11 cellular contexts compared by ENCODE assay signal in the genomic region with DNA sequence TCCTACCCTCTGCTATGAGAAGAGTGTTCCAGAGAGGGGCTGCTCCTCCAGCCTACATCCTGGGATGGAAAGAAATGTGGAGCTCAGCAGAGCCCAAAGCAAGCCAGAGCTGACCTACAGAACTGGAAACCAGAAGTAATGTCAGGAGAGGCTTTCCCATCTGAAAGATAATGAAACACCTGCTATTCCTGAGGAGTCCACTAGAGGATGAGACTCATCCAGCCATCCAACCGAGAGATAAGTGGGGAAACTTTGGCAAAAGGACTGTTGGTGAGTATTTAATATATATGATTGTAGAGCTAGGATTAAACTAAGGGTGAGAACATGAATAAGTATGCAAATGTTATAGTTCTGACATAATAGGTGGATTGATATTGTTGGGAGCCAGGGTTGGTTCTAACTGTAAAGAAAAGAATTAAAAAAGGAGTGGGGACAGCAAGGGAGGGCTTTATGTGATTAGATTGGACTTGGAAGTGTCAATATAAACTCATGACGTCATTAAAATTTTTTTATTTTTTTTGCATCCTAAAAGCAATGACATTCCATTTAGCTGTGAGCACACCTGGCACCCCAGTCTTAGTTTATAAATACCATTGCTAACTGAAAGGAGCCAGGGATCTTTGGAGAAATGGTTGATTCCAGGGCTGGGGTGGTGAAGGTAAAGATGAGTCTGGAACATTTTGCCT.
DNase-seq lines count a peak whose midpoint lies in the region; ATAC-seq, FAIRE-seq and TF ChIP-seq lines count a peak whose summit lies in the region.
"Had no signal": no experiment of that assay in that cellular context is flagged by ENCODE, and none has a peak within 500 bp of the region (broad histone marks: within the 10 kb centered on the region; RNA-seq: fewer than 3 reads in every experiment).

No MANE protein-coding gene starts in this region.

- no peak overlapping the region for H3K4me2 ChIP-seq in astrocyte (ENCODE audit: low read length)

- no peaks in the 10 kb centered on the region for H3K9me3 ChIP-seq in astrocyte (ENCODE audit: insufficient read depth, low read depth, low read length)
- H3K9me3 ChIP-seq: prostate gland had no signal

- no peak for FAIRE-seq in astrocyte (lab: Jason Lieb, UNC)

- TF ChIP-seq CTCF in astrocyte (IDR thresholded peaks at IDR 0.05; ENCODE audit: insufficient read depth, low read depth, low read length) (peak; percentile 40), mesothelial cell of epicardium (IDR thresholded peaks at IDR 0.05; ENCODE audit: unreplicated experiment) (peak; percentile 29)

- no peak overlapping the region for H3K9ac ChIP-seq in astrocyte (ENCODE audit: low read length)

- H3K36me3 ChIP-seq in astrocyte (ENCODE audit: insufficient read depth, low read length), result no peaks in the 10 kb centered on the region
- H3K36me3 ChIP-seq: prostate gland had no signal

- no peaks in the 10 kb centered on the region for H3K36me3 Mint-ChIP-seq in astrocyte (ENCODE audit: low read depth, unreplicated experiment)
- no peaks in the 10 kb centered on the region for H3K36me3 Mint-ChIP-seq in mesothelial cell of epicardium
- H3K36me3 Mint-ChIP-seq: brain had no signal

- H3K4me1 Mint-ChIP-seq in astrocyte (ENCODE audit: low read depth, unreplicated experiment), result peaks cover 41% of the 10 kb centered on the region
- H3K4me1 Mint-ChIP-seq in mesothelial cell of epicardium, result peaks cover 20% of the 10 kb centered on the region
- H3K4me1 Mint-ChIP-seq: activated CD4-positive, alpha-beta T cell treated with anti-CD3 and anti-CD28 coated beads for 36 hours had no signal

- H3K4me3 Mint-ChIP-seq in astrocyte (ENCODE audit: unreplicated experiment) (no peak overlapping the region), mesothelial cell of epicardium (no peak overlapping the region)
- H3K4me3 Mint-ChIP-seq: activated CD4-positive, alpha-beta T cell treated with anti-CD3 and anti-CD28 coated beads for 36 hours; brain had no signal

- H3K27ac Mint-ChIP-seq in astrocyte (ENCODE audit: unreplicated experiment) (no peak overlapping the region), mesothelial cell of epicardium (no peak overlapping the region)
- H3K27ac Mint-ChIP-seq: activated CD4-positive, alpha-beta T cell treated with anti-CD3 and anti-CD28 coated beads for 36 hours had no signal

- no peaks in the 10 kb centered on the region for H3K27me3 ChIP-seq in astrocyte (ENCODE audit: insufficient read depth, low read length)

- no peak overlapping the region for H3K4me3 ChIP-seq in astrocyte (ENCODE audit: insufficient read depth, low read depth, low read length)
- H3K4me3 ChIP-seq: prostate gland had no signal

- no peaks in the 10 kb centered on the region for H4K20me1 ChIP-seq in astrocyte (ENCODE audit: insufficient read depth, low read length)

- in situ Hi-C loops in Caki2 (cut with HindIII; ENCODE audit: low pct_unique_long_range_greater_than_20kb, low sequenced_read_pairs), result loop anchor here (25.0 kb wide), 1 partner anchor 452 kb away; no protein-coding TSS in a partner anchor

- ATAC-seq in GM19395 (IDR thresholded peaks at IDR 0.05; ENCODE audit: unreplicated experiment), result no peak
- ATAC-seq: activated CD4-positive, alpha-beta T cell treated with anti-CD3 and anti-CD28 coated beads for 36 hours had no signal

- H3K27me3 Mint-ChIP-seq in astrocyte (ENCODE audit: low read depth, unreplicated experiment) (no peaks in the 10 kb centered on the region), mesothelial cell of epicardium (ENCODE audit: low read depth) (peaks cover 2% of the 10 kb centered on the region)
- H3K27me3 Mint-ChIP-seq: brain had no signal

- H3K27ac ChIP-seq in astrocyte (ENCODE audit: low read depth, low read length), result no peak overlapping the region
- H3K27ac ChIP-seq: prostate gland had no signal

- DNase-seq in Caki2 (ENCODE audit: low read depth) (peak; percentile 43), HPDE6-E6E7 (ENCODE audit: extremely low spot score) (peak; percentile 17), astrocyte (ENCODE audit: low read depth) (no peak), mesothelial cell of epicardium (ENCODE audit: low spot score in 2 of 2, unreplicated experiment in 2 of 2) (no peak), HK-2 (ENCODE audit: unreplicated experiment) (no peak)
- no peak for DNase-seq in activated CD4-positive, alpha-beta T cell treated with anti-CD3 and anti-CD28 coated beads, Interleukin-2, amount 50 U/mL, for 1 hour
- no peak for DNase-seq in stimulated activated CD4-positive, alpha-beta T cell treated with anti-CD3 and anti-CD28 coated beads, Interleukin-4, amount 100 ng/mL, for 1 hour
- DNase-seq: activated CD4-positive, alpha-beta T cell treated with anti-CD3 and anti-CD28 coated beads for 36 hours had no signal

- no peaks in the 10 kb centered on the region for H3K79me2 ChIP-seq in astrocyte (ENCODE audit: insufficient read depth, low read length)

- H3K9me3 Mint-ChIP-seq in astrocyte (ENCODE audit: unreplicated experiment), result peaks cover 3% of the 10 kb centered on the region
- no peaks in the 10 kb centered on the region for H3K9me3 Mint-ChIP-seq in mesothelial cell of epicardium

- H3K4me1 ChIP-seq in astrocyte (ENCODE audit: insufficient read depth, low read length), result no peaks in the 10 kb centered on the region
- H3K4me1 ChIP-seq: prostate gland had no signal

- H2AFZ ChIP-seq in astrocyte (ENCODE audit: low read depth, low read length), result no peak overlapping the region

Comparison
In these comparisons a context has a peak if more than half of its experiments do, and no peak if none do; other contexts are left out.
1. DNase-seq: peak in Caki2 (single experiment) and HPDE6-E6E7 (single experiment); none in astrocyte (single experiment), mesothelial cell of epicardium (0 of 2), activated CD4-positive, alpha-beta T cell treated with anti-CD3 and anti-CD28 coated beads, Interleukin-2, amount 50 U/mL, for 1 hour (single experiment), HK-2 (single experiment) and stimulated activated CD4-positive, alpha-beta T cell treated with anti-CD3 and anti-CD28 coated beads, Interleukin-4, amount 100 ng/mL, for 1 hour (single experiment).